In the genomic region with DNA sequence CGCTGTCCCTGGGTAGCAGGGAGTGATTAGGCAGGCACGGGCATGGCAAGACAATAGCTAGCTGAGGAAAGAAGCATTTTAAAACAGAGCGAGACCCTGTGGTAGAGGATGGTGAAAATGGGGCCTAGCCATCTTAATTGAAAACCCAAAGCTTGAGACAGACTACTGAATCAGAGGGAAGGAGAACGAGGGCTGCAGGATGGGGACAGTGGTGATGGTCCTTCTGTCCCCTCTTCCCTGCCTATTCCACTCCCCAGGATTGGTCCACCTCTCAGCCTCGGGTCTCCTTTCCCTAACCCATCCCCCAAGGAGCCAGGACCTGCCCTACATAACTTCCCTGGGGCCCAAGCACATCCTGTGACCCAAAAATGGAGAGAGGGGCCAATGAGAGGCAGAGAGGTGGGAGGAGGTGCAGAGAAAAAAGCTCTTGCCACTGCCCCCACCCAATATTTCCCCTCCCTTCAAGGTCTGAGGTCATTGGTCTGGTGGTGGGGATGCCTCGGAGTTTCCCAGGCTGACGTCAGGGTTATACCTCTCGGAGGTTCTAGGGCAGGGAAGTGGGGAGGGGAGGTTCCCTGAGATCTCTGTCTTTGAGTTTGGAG, we compare ENCODE assay signal across 8 cellular contexts. TPM values are rescaled to one million over a fixed set of nuclear protein-coding genes. Genes with fewer than 3 reads are reported as not detected.
DNase-seq lines count a peak whose midpoint lies in the region; ATAC-seq and TF ChIP-seq lines count a peak whose summit lies in the region.

No MANE protein-coding gene starts in this region.

- H3K27ac ChIP-seq in hepatocyte: peak overlapping the region; percentile 96

- H3K27me3 ChIP-seq in hepatocyte: no peaks in the 10 kb centered on the region

- H3K27me3 Mint-ChIP-seq in activated T-helper 17 cell treated with anti-CD3 and anti-CD28 coated beads, Interleukin-2, amount 50 U/mL, for 72 hours: no peaks in the 10 kb centered on the region

- H3K4me1 ChIP-seq in hepatocyte (ENCODE audit: insufficient read depth): peaks cover 25% of the 10 kb centered on the region

- WGBS in hepatocyte (ENCODE audit: low lambda C conversion rate, missing lambda C conversion rate): 29% methylated on average over 8 of the region's 8 CpGs

- no peaks in the 10 kb centered on the region for H3K9me3 Mint-ChIP-seq in activated T-helper 17 cell treated with anti-CD3 and anti-CD28 coated beads, Interleukin-2, amount 50 U/mL, for 72 hours

- H3K9me3 ChIP-seq in hepatocyte (ENCODE audit: low read depth): no peaks in the 10 kb centered on the region

- TF ChIP-seq CTCF in hepatocyte (IDR thresholded peaks at IDR 0.05; ENCODE audit: poor library complexity): no peak

- peaks cover 3% of the 10 kb centered on the region for H4K20me1 ChIP-seq in hepatocyte (ENCODE audit: insufficient read depth, poor library complexity, severe bottlenecking)

- H3K36me3 ChIP-seq in hepatocyte (replicated peaks; ENCODE audit: insufficient read depth, low read depth): no peaks in the 10 kb centered on the region

- H3K4me3 Mint-ChIP-seq in activated T-helper 17 cell treated with anti-CD3 and anti-CD28 coated beads, Interleukin-2, amount 50 U/mL, for 72 hours: peak overlapping the region; percentile 96

- H3K4me1 Mint-ChIP-seq in activated T-helper 17 cell treated with anti-CD3 and anti-CD28 coated beads, Interleukin-2, amount 50 U/mL, for 72 hours: peaks cover 60% of the 10 kb centered on the region

- peak overlapping the region; percentile 1 for H3K4me3 ChIP-seq in hepatocyte

- peak overlapping the region; percentile 9 for H2AFZ ChIP-seq in hepatocyte

- H3K27ac Mint-ChIP-seq in activated T-helper 17 cell treated with anti-CD3 and anti-CD28 coated beads, Interleukin-2, amount 50 U/mL, for 72 hours: peak overlapping the region; percentile 97

- peak overlapping the region; percentile 75 for H3K4me2 ChIP-seq in hepatocyte

- DNase-seq in activated gamma-delta T cell treated with Interleukin-2 at 50 U/mL for 16 hours (peak; percentile 27), activated gamma-delta T cell (lab: John Stamatoyannopoulos, UW) (no peak), hepatocyte (ENCODE audit: low spot score) (no peak), HuH-7 (ENCODE audit: low spot score) (no peak), OCI-M2 (lab: John Stamatoyannopoulos, UW; ENCODE audit: unreplicated experiment) (no peak)
- DNase-seq in stimulated activated CD4-positive, alpha-beta T cell treated with anti-CD3 and anti-CD28 coated beads, Interleukin-4, amount 100 ng/mL, for 1 hour: peak; percentile 39

- ATAC-seq in activated T-helper 17 cell treated with anti-CD3 and anti-CD28 coated beads, Interleukin-2, amount 50 U/mL, for 72 hours (replicated peaks): peak; percentile 25
- no peak for ATAC-seq in GM18870 (IDR thresholded peaks at IDR 0.05; ENCODE audit: unreplicated experiment)

- H3K79me2 ChIP-seq in hepatocyte: peaks cover 48% of the 10 kb centered on the region

- no peaks in the 10 kb centered on the region for H3K9me2 ChIP-seq in hepatocyte (replicated peaks; ENCODE audit: insufficient read depth)

- peaks cover 62% of the 10 kb centered on the region for H3K36me3 Mint-ChIP-seq in activated T-helper 17 cell treated with anti-CD3 and anti-CD28 coated beads, Interleukin-2, amount 50 U/mL, for 72 hours (ENCODE audit: low read depth)

RNA-seq across cellular contexts. Expression of gene CUTA, which starts 0.9 kb away (rescaled TPM):
- 100 to 1,000 TPM; 163 to 248 TPM for total RNA-seq in activated T-helper 17 cell treated with anti-CD3 and anti-CD28 coated beads, Interleukin-2, amount 50 U/mL, for 72 hours
- 121 and 150 TPM in 2 replicates for total RNA-seq in hepatocyte
- polyA plus RNA-seq in hepatocyte: 349 and 357 TPM in 2 replicates

RNA-seq across cellular contexts. Expression of gene SYNGAP1, which starts 1.1 kb away (rescaled TPM):
- 100 to 1,000 TPM in 1 of 2 donors, 10 to 100 TPM in 1; 43.2 to 156 TPM for total RNA-seq in activated T-helper 17 cell treated with anti-CD3 and anti-CD28 coated beads, Interleukin-2, amount 50 U/mL, for 72 hours
- 5.3 and 6.6 TPM in 2 replicates for total RNA-seq in hepatocyte
- polyA plus RNA-seq in hepatocyte: 4.9 and 5.7 TPM in 2 replicates

RNA-seq across cellular contexts. Expression of gene PHF1, which starts 8.0 kb away (rescaled TPM):
- total RNA-seq in activated T-helper 17 cell treated with anti-CD3 and anti-CD28 coated beads, Interleukin-2, amount 50 U/mL, for 72 hours: 100 to 1,000 TPM in 1 of 2 donors, 10 to 100 TPM in 1; 27.2 to 133 TPM
- 37.2 and 44.4 TPM in 2 replicates for total RNA-seq in hepatocyte
- polyA plus RNA-seq in hepatocyte: 42.4 and 53.0 TPM in 2 replicates

RNA-seq across cellular contexts. Expression of gene KIFC1, which starts 27.2 kb away (rescaled TPM):
- 100 to 1,000 TPM; 101 to 108 TPM for total RNA-seq in activated T-helper 17 cell treated with anti-CD3 and anti-CD28 coated beads, Interleukin-2, amount 50 U/mL, for 72 hours
- total RNA-seq in hepatocyte: 6.9 and 12.7 TPM in 2 replicates
- 6.1 and 6.6 TPM in 2 replicates for polyA plus RNA-seq in hepatocyte

RNA-seq across cellular contexts. Expression of gene ZBTB9, which starts 35.6 kb away (rescaled TPM):
- total RNA-seq in activated T-helper 17 cell treated with anti-CD3 and anti-CD28 coated beads, Interleukin-2, amount 50 U/mL, for 72 hours: 10 to 100 TPM; 11.6 to 12.5 TPM
- 5.1 and 6.2 TPM in 2 replicates for total RNA-seq in hepatocyte
- polyA plus RNA-seq in hepatocyte: 5.0 and 6.7 TPM in 2 replicates

Comparison
In these comparisons a context has a peak if more than half of its experiments do, and no peak if none do; other contexts are left out.
1. DNase-seq: peak in activated gamma-delta T cell treated with Interleukin-2 at 50 U/mL for 16 hours (single experiment) and stimulated activated CD4-positive, alpha-beta T cell treated with anti-CD3 and anti-CD28 coated beads, Interleukin-4, amount 100 ng/mL, for 1 hour (single experiment); none in activated gamma-delta T cell (single experiment), hepatocyte (single experiment), HuH-7 (single experiment) and OCI-M2 (single experiment).